24 cellular contexts compared by ENCODE assay signal in the genomic region with DNA sequence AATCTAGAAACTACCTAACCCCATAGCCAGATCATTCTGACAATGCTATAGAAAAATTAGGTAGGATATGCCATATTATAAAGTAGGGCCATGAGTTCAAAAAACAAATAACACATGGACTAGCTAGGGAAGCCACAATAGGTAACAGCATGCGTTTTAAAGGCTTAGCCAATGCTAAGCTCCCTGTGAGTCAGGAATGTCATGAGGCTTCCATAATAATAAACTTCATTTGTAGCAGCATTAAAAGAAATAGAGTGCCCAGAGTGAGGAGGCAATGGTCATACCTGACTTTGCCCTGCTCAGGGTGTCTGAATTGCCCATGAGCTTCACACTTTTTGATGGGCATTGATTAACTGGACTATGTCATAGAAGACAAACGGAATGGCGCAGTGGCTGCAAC. TPM values are rescaled to one million over a fixed set of nuclear protein-coding genes. Genes with fewer than 3 reads are reported as not detected.
DNase-seq lines count a peak whose midpoint lies in the region; ATAC-seq, FAIRE-seq and TF ChIP-seq lines count a peak whose summit lies in the region.
"Had no signal": no experiment of that assay in that cellular context is flagged by ENCODE, and none has a peak within 500 bp of the region (broad histone marks: within the 10 kb centered on the region; RNA-seq: fewer than 3 reads in every experiment).

No MANE protein-coding gene starts in this region.

- H3K9ac ChIP-seq in H9 (ENCODE audit: extremely low read depth, insufficient read length, low read length), result no peak overlapping the region
- no peak overlapping the region for H3K9ac ChIP-seq in H1 (replicated peaks in 1 of 4; ENCODE audit: extremely low read depth in 1 of 4, low read depth in 3 of 4, low read length in 3 of 4)
- H3K9ac ChIP-seq: BLaER1 had no signal

- H3K4me3 ChIP-seq in GM23338 (no peak overlapping the region), H1 (ENCODE audit: extremely low read depth in 1 of 4, insufficient read depth in 2 of 4, low read depth in 3 of 4, low read length in 4 of 4) (peak overlapping the region in 1 of 4 experiments; percentile 19; a peak in 1 of 8 replicates)
- H3K4me3 ChIP-seq: BLaER1 had no signal

- H3K27ac Mint-ChIP-seq in GM23338 (peak overlapping the region; percentile 22; the same call in 1 of the 2 replicates), H9 (no peak overlapping the region)
- H3K27ac Mint-ChIP-seq: CD14-positive monocyte; CD4-positive, alpha-beta T cell; CD8-positive, alpha-beta T cell had no signal

- H3K79me1 ChIP-seq in H9 (ENCODE audit: insufficient read depth, low read depth, low read length, poor library complexity, severe bottlenecking) (no peaks in the 10 kb centered on the region), H1 (ENCODE audit: low read depth, low read length) (no peaks in the 10 kb centered on the region)

- POLR2A ChIA-PET in H1 (lab: Charles Lee; ENCODE audit: partially characterized antibody), result interaction anchor here (0.5 kb wide), 1 partner anchor 11 kb away, joined by 3 read pairs; no protein-coding TSS in a partner anchor

- H3K56ac ChIP-seq in H9 (ENCODE audit: insufficient read length, low read depth, low read length) (no peak overlapping the region), H1 (replicated peaks; ENCODE audit: insufficient read length, low read depth, low read length) (no peak overlapping the region)

- H3K4ac ChIP-seq in H9 (ENCODE audit: low read depth, low read length) (no peak overlapping the region), H1 (replicated peaks; ENCODE audit: insufficient read length, low read depth, low read length) (no peak overlapping the region)

- no peaks in the 10 kb centered on the region for H3K9me3 ChIP-seq in H9 (ENCODE audit: control insufficient read depth, low read depth, low read length)
- H3K9me3 ChIP-seq in H1 (ENCODE audit: insufficient read depth in 2 of 2, low read depth in 1 of 2, low read length in 1 of 2), result no peaks in the 10 kb centered on the region
- H3K9me3 ChIP-seq: BE2C had no signal

- H3T11ph ChIP-seq in H9 (ENCODE audit: low read length), result no peak overlapping the region

- no peak overlapping the region for H4K91ac ChIP-seq in H9 (ENCODE audit: insufficient read length, low read depth, low read length)
- H4K91ac ChIP-seq in H1 (replicated peaks; ENCODE audit: insufficient read length, low read length), result no peak overlapping the region

- peaks cover 5% of the 10 kb centered on the region for H3K27me3 Mint-ChIP-seq in GM23338 (ENCODE audit: insufficient read depth, low read depth, poor library complexity)
- H3K27me3 Mint-ChIP-seq in H9 (ENCODE audit: low read depth), result peaks cover 64% of the 10 kb centered on the region

- peaks cover 31% of the 10 kb centered on the region; the same call in 2 of the 3 replicates for H3K9me3 Mint-ChIP-seq in GM23338
- peaks cover 16 to 18% of the 10 kb centered on the region in 2 experiments for H3K9me3 Mint-ChIP-seq in H9

- TF ChIP-seq CTCF in GM23338 (conservative IDR thresholded peaks at IDR 0.05; ENCODE audit: low read depth in 2 of 2) (no peak), H9 (conservative IDR thresholded peaks at IDR 0.05) (no peak), H1 (IDR thresholded peaks at IDR 0.05; ENCODE audit: control extremely low read depth in 1 of 3, insufficient read depth in 1 of 3, low read depth in 1 of 3, low read length in 3 of 3) (no peak)

- H4K8ac ChIP-seq in H9 (replicated peaks; ENCODE audit: insufficient read length, low read depth, low read length) (no peak overlapping the region), H1 (ENCODE audit: extremely low read depth, insufficient read depth, low read length) (no peak overlapping the region)

- H3K36me3 Mint-ChIP-seq in GM23338 (ENCODE audit: low read depth), result peaks cover 8% of the 10 kb centered on the region; the same call in 2 of the 3 replicates
- peaks cover 0 to 13% (median 0%) of the 10 kb centered on the region in 3 experiments; a peak in 3 of 7 replicates for H3K36me3 Mint-ChIP-seq in H9 (ENCODE audit: insufficient read depth in 1 of 3, low read depth in 3 of 3)

- H3K27ac ChIP-seq in GM23338 (ENCODE audit: low read depth) (no peak overlapping the region), H9 (ENCODE audit: insufficient read length, low read depth, low read length) (no peak overlapping the region), H1 (ENCODE audit: low read depth, low read length) (no peak overlapping the region)
- H3K27ac ChIP-seq: BLaER1 had no signal

- no CpG with 5 or more reads among the region's 3 CpGs for WGBS in H9 (ENCODE audit: extremely low coverage, insufficient read length, low lambda C conversion rate)
- WGBS in H1 (ENCODE audit: extremely low coverage in 1 of 2, insufficient coverage in 1 of 2, insufficient read length in 1 of 2, insufficient replicate concordance in 2 of 2, low coverage in 1 of 2, low lambda C conversion rate in 2 of 2, missing lambda C conversion rate in 1 of 2), 2 experiments, result 68% methylated on average over 3 of the region's 3 CpGs; no CpG with 5 or more reads in 1 of the 2 experiments

- no peak overlapping the region for H2BK15ac ChIP-seq in H9 (ENCODE audit: low read depth, low read length)
- no peak overlapping the region for H2BK15ac ChIP-seq in H1 (ENCODE audit: low read length)

- H3K36me3 ChIP-seq in GM23338 (ENCODE audit: insufficient read depth) (no peaks in the 10 kb centered on the region), H1 (ENCODE audit: control insufficient read depth in 2 of 4, insufficient read depth in 4 of 4, low read length in 3 of 4) (no peaks in the 10 kb centered on the region)
- H3K36me3 ChIP-seq: BE2C, BLaER1 had no signal

- no peak overlapping the region for H3K23ac ChIP-seq in H9 (ENCODE audit: insufficient read length, low read depth, low read length)
- H3K23ac ChIP-seq in H1 (ENCODE audit: insufficient read length), result no peak overlapping the region

- no peaks in the 10 kb centered on the region for H3K23me2 ChIP-seq in H9 (ENCODE audit: insufficient read length, low read depth, low read length, poor library complexity, severe bottlenecking)
- no peaks in the 10 kb centered on the region for H3K23me2 ChIP-seq in H1 (ENCODE audit: low read depth, low read length)

- no peaks in the 10 kb centered on the region for H3F3A ChIP-seq in GM23338 (replicated peaks; ENCODE audit: low read depth)

- H4K5ac ChIP-seq in H9 (ENCODE audit: insufficient read length, low read depth, low read length), result no peak overlapping the region
- H4K5ac ChIP-seq in H1 (ENCODE audit: insufficient read length, low read depth, low read length), result no peak overlapping the region

- H3K18ac ChIP-seq in H9 (ENCODE audit: insufficient read length, low read depth, low read length) (no peak overlapping the region), H1 (ENCODE audit: extremely low read depth, low read length) (no peak overlapping the region)

- CTCF ChIA-PET in H1 (lab: Charles Lee; ENCODE audit: partially characterized antibody), result interaction anchor here (0.6 to 2.5 kb wide), 3 partner anchors 19 to 1988 kb away, joined by 3 to 13 read pairs (median 4); no protein-coding TSS in a partner anchor

- ATAC-seq in GM23338, result peak; percentile 89
- ATAC-seq in HG03571 (IDR thresholded peaks at IDR 0.05; ENCODE audit: unreplicated experiment), result no peak
- ATAC-seq: CD8-positive, alpha-beta T cell had no signal

- H2AFZ ChIP-seq in GM23338 (no peak overlapping the region), H9 (ENCODE audit: low read length) (no peak overlapping the region), H1 (ENCODE audit: low read length) (no peak overlapping the region)

- H2AK5ac ChIP-seq in H9 (ENCODE audit: insufficient read length, low read length) (no peak overlapping the region), H1 (ENCODE audit: low read depth, low read length) (no peak overlapping the region)

- H4K20me1 ChIP-seq in GM23338 (replicated peaks; ENCODE audit: insufficient read depth) (no peaks in the 10 kb centered on the region), H9 (ENCODE audit: control insufficient read depth, insufficient read depth, insufficient read length) (no peaks in the 10 kb centered on the region), H1 (replicated peaks in 1 of 2; ENCODE audit: control insufficient read depth in 1 of 2, insufficient read depth in 2 of 2, low read length in 2 of 2) (no peaks in the 10 kb centered on the region)
- H4K20me1 ChIP-seq: BLaER1 had no signal

- H3K79me2 ChIP-seq in GM23338 (replicated peaks; ENCODE audit: insufficient read depth), result no peaks in the 10 kb centered on the region
- no peaks in the 10 kb centered on the region for H3K79me2 ChIP-seq in H9 (ENCODE audit: insufficient read depth, low read length)
- no peaks in the 10 kb centered on the region for H3K79me2 ChIP-seq in H1 (ENCODE audit: control insufficient read depth in 1 of 2, insufficient read depth in 2 of 2, low read length in 2 of 2)

- TF ChIP-seq POLR2A in H1 (IDR thresholded peaks at IDR 0.05; ENCODE audit: control extremely low read depth in 1 of 2, low read depth in 2 of 2, low read length in 2 of 2), result no peak

- no peak overlapping the region for H2BK120ac ChIP-seq in H9 (ENCODE audit: low read depth, low read length, poor library complexity, severe bottlenecking)
- no peak overlapping the region for H2BK120ac ChIP-seq in H1 (replicated peaks; ENCODE audit: low read depth, low read length)

- H2BK12ac ChIP-seq in H9 (ENCODE audit: insufficient read length, low read depth, low read length) (no peak overlapping the region), H1 (ENCODE audit: low read depth, low read length) (no peak overlapping the region)

- H3K4me3 Mint-ChIP-seq in GM23338, result no peak overlapping the region
- no peak overlapping the region for H3K4me3 Mint-ChIP-seq in H9
- H3K4me3 Mint-ChIP-seq: CD4-positive, alpha-beta T cell; CD8-positive, alpha-beta T cell had no signal

- no peak for TF ChIP-seq EP300 in H1 (IDR thresholded peaks at IDR 0.05; ENCODE audit: borderline replicate concordance in 1 of 2, low read depth in 2 of 2, low read length in 2 of 2)

- peaks cover 11% of the 10 kb centered on the region; the same call in 1 of the 2 replicates for H3K4me1 ChIP-seq in GM23338 (ENCODE audit: insufficient read depth)
- H3K4me1 ChIP-seq in H9 (ENCODE audit: insufficient read depth, low read length), result peaks cover 6% of the 10 kb centered on the region; the same call in 1 of the 2 replicates
- peaks cover under 1 to 8% (median 6%) of the 10 kb centered on the region in 4 experiments; a peak in 4 of 7 replicates for H3K4me1 ChIP-seq in H1 (replicated peaks in 1 of 4; ENCODE audit: control insufficient read depth in 3 of 4, insufficient read depth in 4 of 4, low read length in 3 of 4)
- H3K4me1 ChIP-seq: BE2C, BLaER1, Caco-2 had no signal

- H2BK20ac ChIP-seq in H9 (ENCODE audit: low read depth, low read length, poor library complexity, severe bottlenecking) (no peak overlapping the region), H1 (ENCODE audit: low read length) (no peak overlapping the region)

- DNase-seq in GM23338 (ENCODE audit: low spot score) (peak; percentile 44), H9 (peak; percentile 17), H1 (ENCODE audit: low read depth in 1 of 2, low spot score in 2 of 2) (peak in 1 of 2 experiments; percentile 42), NCI-H526 treated with DMSO at 0.1 percent for 48 hours (lab: John Stamatoyannopoulos, UW) (no peak), OCI-M1 (lab: John Stamatoyannopoulos, UW) (no peak)
- DNase-seq: 8988T; ACHN; BE2C; C1 segment of cervical spinal cord; Caco-2; Calu3; CD4-positive, alpha-beta T cell; CD8-positive, alpha-beta T cell; DMS79 treated with DMSO at 0.1 percent for 48 hours; GF-D8 had no signal

- peak overlapping the region; percentile 52; the same call in 1 of the 2 replicates for H3K4me2 ChIP-seq in GM23338
- H3K4me2 ChIP-seq in H9 (ENCODE audit: insufficient read depth, insufficient read length, low read length), result no peak overlapping the region
- peak overlapping the region in 1 of 2 experiments; percentile 44; a peak in 3 of 4 replicates for H3K4me2 ChIP-seq in H1 (ENCODE audit: insufficient read depth in 1 of 2, low read depth in 2 of 2, low read length in 2 of 2)
- H3K4me2 ChIP-seq: BLaER1 had no signal

- FAIRE-seq in H1 (lab: Jason Lieb, UNC), result no peak
- FAIRE-seq: A204.1, D721Med, G401.6, GM12891, GM19239 had no signal

- peaks cover 4% of the 10 kb centered on the region for H3K9me2 ChIP-seq in GM23338 (ENCODE audit: insufficient read depth)

- no peak for TF ChIP-seq RAD21 in H1 (IDR thresholded peaks at IDR 0.05 in 1 of 2, conservative IDR thresholded peaks at IDR 0.05 in 1 of 2; ENCODE audit: low read depth in 2 of 2, low read length in 2 of 2)

- H3K4me1 Mint-ChIP-seq in GM23338, result peaks cover 18% of the 10 kb centered on the region
- H3K4me1 Mint-ChIP-seq in H9, result peaks cover 15 to 26% of the 10 kb centered on the region in 2 experiments

- H3K27me3 ChIP-seq in GM23338 (ENCODE audit: insufficient read depth) (peaks cover 12% of the 10 kb centered on the region; the same call in 1 of the 2 replicates), H9 (ENCODE audit: insufficient read depth, low read length) (no peaks in the 10 kb centered on the region), H1 (replicated peaks in 1 of 4; ENCODE audit: control insufficient read depth in 3 of 4, extremely low read depth in 1 of 4, insufficient read depth in 3 of 4, low read length in 3 of 4) (no peaks in the 10 kb centered on the region; a peak in 1 of 7 replicates)
- H3K27me3 ChIP-seq: BLaER1 had no signal

- H3K14ac ChIP-seq in H9 (ENCODE audit: insufficient read depth, low read length) (no peak overlapping the region), H1 (ENCODE audit: insufficient read length) (no peak overlapping the region)

- no peak overlapping the region for H2BK5ac ChIP-seq in H9 (ENCODE audit: insufficient read length, low read length)
- H2BK5ac ChIP-seq in H1 (ENCODE audit: low read depth, low read length), result no peak overlapping the region

RNA-seq across cellular contexts. Expression of a gene that starts 15.8 kb away (rescaled TPM):
- total RNA-seq in GM23338 (2014; rRNA removed; shearing (Covaris generic)), result 0.35 and 0.45 TPM in 2 replicates
- polyA plus RNA-seq in GM23338 (2016; fragmentation: Nextera tagmentation; extraction: Ambion mirVana) (0.12 TPM in 1 of 2 replicates, not detected in the other), H1 (2011; rRNA removed) (0.03 TPM in 2 replicates)
- total RNA-seq in H9 (2021), result not detected in 2 replicates
- total RNA-seq in H1 (2021; fragmentation: NEBNext Ultra II Directional; extraction: Animal tissue kit (Norgen Biotek cat#: 25700)), result not detected in 2 replicates
- 0.03 TPM for polyA plus RNA-seq in H1 (2011; cell fraction: cytosol; rRNA removed)
- polyA plus RNA-seq in H1 (2011; cell fraction: nucleus; rRNA removed), result not detected
- not detected in 4 replicates for polyA plus RNA-seq in H1 (2012, experiment 1 of 2)
- polyA plus RNA-seq in H1 (2012, experiment 2 of 2), result 0.07 TPM
- polyA plus RNA-seq in H1 (2013, experiment 1 of 2), result 0.04 TPM
- polyA plus RNA-seq in H1 (2013, experiment 2 of 2), result 0.04 TPM
- 0.03 and 0.05 TPM in 2 replicates for polyA minus RNA-seq in H1 (2011; rRNA and poly(A)+ RNA removed)
- polyA minus RNA-seq in H1 (2011; cell fraction: cytosol; rRNA and poly(A)+ RNA removed), result not detected
- polyA minus RNA-seq in H1 (2011; cell fraction: nucleus; rRNA and poly(A)+ RNA removed), result not detected
- total RNA-seq: A673; Caco-2; CD4-positive, alpha-beta T cell had no signal
- polyA plus RNA-seq: CD14-positive monocyte had no signal

RNA-seq across cellular contexts. Expression of a gene that starts 53.4 kb away (rescaled TPM):
- 6.4 and 9.7 TPM in 2 replicates for total RNA-seq in GM23338 (2014; rRNA removed; shearing (Covaris generic))
- polyA plus RNA-seq in GM23338 (2016; fragmentation: Nextera tagmentation; extraction: Ambion mirVana) (4.7 and 5.0 TPM in 2 replicates), H1 (2011; rRNA removed) (3.2 and 4.6 TPM in 2 replicates)
- total RNA-seq in H9 (2021), result 8.0 and 8.6 TPM in 2 replicates
- 4.7 and 5.6 TPM in 2 replicates for total RNA-seq in H1 (2021; fragmentation: NEBNext Ultra II Directional; extraction: Animal tissue kit (Norgen Biotek cat#: 25700))
- 4.0 TPM for polyA plus RNA-seq in H1 (2011; cell fraction: cytosol; rRNA removed)
- 3.5 TPM for polyA plus RNA-seq in H1 (2011; cell fraction: nucleus; rRNA removed)
- 4.1 to 6.8 TPM (median 5.0 TPM) in 4 replicates for polyA plus RNA-seq in H1 (2012, experiment 1 of 2)
- polyA plus RNA-seq in H1 (2012, experiment 2 of 2), result 1.3 TPM
- 4.5 TPM for polyA plus RNA-seq in H1 (2013, experiment 1 of 2)
- polyA plus RNA-seq in H1 (2013, experiment 2 of 2), result 4.1 TPM
- 7.5 and 10.7 TPM in 2 replicates for polyA minus RNA-seq in H1 (2011; rRNA and poly(A)+ RNA removed)
- 2.9 TPM for polyA minus RNA-seq in H1 (2011; cell fraction: cytosol; rRNA and poly(A)+ RNA removed)
- 8.4 TPM for polyA minus RNA-seq in H1 (2011; cell fraction: nucleus; rRNA and poly(A)+ RNA removed)

Comparison
In these comparisons a context has a peak if more than half of its experiments do, and no peak if none do; other contexts are left out.
1. DNase-seq: peak in GM23338 (single experiment) and H9 (single experiment); none in NCI-H526 treated with DMSO at 0.1 percent for 48 hours (single experiment) and OCI-M1 (single experiment).